Comparison of ENCODE assay signal across 21 cellular contexts in genomic region chr5:58016329-58016728, GRCh38.
DNase-seq lines count a peak whose midpoint lies in the region; ATAC-seq, FAIRE-seq and TF ChIP-seq lines count a peak whose summit lies in the region.
"Had no signal": no experiment of that assay in that cellular context is flagged by ENCODE, and none has a peak within 500 bp of the region (broad histone marks: within the 10 kb centered on the region; RNA-seq: fewer than 3 reads in every experiment).

No MANE protein-coding gene starts in this region.

- H2AFZ ChIP-seq in IMR-90 (replicated peaks; ENCODE audit: low read length, poor library complexity) (no peak overlapping the region), mammary epithelial cell (ENCODE audit: low read depth, low read length) (no peak overlapping the region)

- intact Hi-C loops in IMR-90 (cut with micrococcal nuclease): no loop called here
- intact Hi-C loops in mammary epithelial cell (cut with micrococcal nuclease): no loop called here
- intact Hi-C loops in CD8-positive, alpha-beta T cell (cut with DNase I, micrococcal nuclease): no loop called here
- intact Hi-C loops in body of pancreas (cut with DNase I): no loop called here

- no peak overlapping the region for H2BK5ac ChIP-seq in IMR-90 (ENCODE audit: low read depth, low read length, poor library complexity, severe bottlenecking)

- no peaks in the 10 kb centered on the region for H3K79me2 ChIP-seq in mammary epithelial cell (ENCODE audit: insufficient read depth, low read length)

- BruUV-seq in IMR-90 (replicated peaks; lab: Mats Ljungman, UMichigan) (no TSS peak), mammary epithelial cell (replicated peaks; lab: Mats Ljungman, UMichigan) (no TSS peak)

- H3K4me1 ChIP-seq in IMR-90 (ENCODE audit: control insufficient read depth, insufficient read depth, low read length) (peaks cover 3% of the 10 kb centered on the region), mammary epithelial cell (ENCODE audit: insufficient read depth, low read length) (peaks cover 10% of the 10 kb centered on the region), body of pancreas (peaks cover 4% of the 10 kb centered on the region)
- H3K4me1 ChIP-seq in CD8-positive, alpha-beta T cell (ENCODE audit: insufficient read depth, low read length): no peaks in the 10 kb centered on the region

- no peaks in the 10 kb centered on the region for H3K27me3 Mint-ChIP-seq in CD8-positive, alpha-beta T cell (ENCODE audit: low read depth)

- H3K9me3 Mint-ChIP-seq in CD8-positive, alpha-beta T cell: no peaks in the 10 kb centered on the region
- H3K9me3 Mint-ChIP-seq: mesothelial cell of epicardium, WTC11 had no signal

- H2AK5ac ChIP-seq in IMR-90 (ENCODE audit: low read depth, low read length): no peak overlapping the region

- dilution Hi-C loops in IMR-90 (cut with HindIII; ENCODE audit: low sequenced_read_pairs, unreplicated experiment) (no loop called here), mammary epithelial cell (cut with HindIII; ENCODE audit: low sequenced_read_pairs) (no loop called here)

- no peak overlapping the region for H3K4ac ChIP-seq in IMR-90 (ENCODE audit: low read depth, low read length)

- H2BK20ac ChIP-seq in IMR-90 (ENCODE audit: low read depth, low read length): no peak overlapping the region

- H3K36me3 ChIP-seq in IMR-90 (ENCODE audit: control insufficient read depth, insufficient read depth, low read length): no peaks in the 10 kb centered on the region
- no peaks in the 10 kb centered on the region for H3K36me3 ChIP-seq in mammary epithelial cell (ENCODE audit: insufficient read depth, low read length)
- no peaks in the 10 kb centered on the region for H3K36me3 ChIP-seq in CD8-positive, alpha-beta T cell (ENCODE audit: insufficient read depth, low read length)
- no peaks in the 10 kb centered on the region for H3K36me3 ChIP-seq in body of pancreas (replicated peaks in 1 of 2; ENCODE audit: insufficient read depth in 1 of 2, low read depth in 2 of 2)
- H3K36me3 ChIP-seq: neutrophil, right atrium auricular region had no signal

- no peak overlapping the region for H3K27ac Mint-ChIP-seq in CD8-positive, alpha-beta T cell
- H3K27ac Mint-ChIP-seq: CD14-positive monocyte, mesothelial cell of epicardium, T-helper 17 cell, WTC11 had no signal

- H3K36me3 Mint-ChIP-seq in CD8-positive, alpha-beta T cell: no peaks in the 10 kb centered on the region
- H3K36me3 Mint-ChIP-seq: CD14-positive monocyte, mesothelial cell of epicardium, WTC11 had no signal

- H3K4me2 ChIP-seq in IMR-90 (ENCODE audit: low read depth, low read length) (no peak overlapping the region), mammary epithelial cell (ENCODE audit: insufficient read depth, low read depth, low read length) (no peak overlapping the region)

- no peak overlapping the region for H3K14ac ChIP-seq in IMR-90 (replicated peaks; ENCODE audit: low read depth, low read length)

- no peaks in the 10 kb centered on the region for H3K27me3 ChIP-seq in IMR-90 (ENCODE audit: control insufficient read depth, insufficient read depth, low read length)
- no peaks in the 10 kb centered on the region for H3K27me3 ChIP-seq in mammary epithelial cell (ENCODE audit: insufficient read depth, low read length)
- H3K27me3 ChIP-seq in CD8-positive, alpha-beta T cell (ENCODE audit: insufficient read depth, low read length): no peaks in the 10 kb centered on the region
- no peaks in the 10 kb centered on the region for H3K27me3 ChIP-seq in body of pancreas
- H3K27me3 ChIP-seq: neutrophil, right atrium auricular region had no signal

- H3K4me3 ChIP-seq in IMR-90 (ENCODE audit: insufficient read depth, low read depth, low read length): no peak overlapping the region
- H3K4me3 ChIP-seq in mammary epithelial cell (replicated peaks in 1 of 3; ENCODE audit: insufficient read depth in 1 of 3, low read depth in 2 of 3, low read length in 3 of 3): no peak overlapping the region
- H3K4me3 ChIP-seq in CD8-positive, alpha-beta T cell (ENCODE audit: low read depth, low read length): no peak overlapping the region
- no peak overlapping the region for H3K4me3 ChIP-seq in body of pancreas
- H3K4me3 ChIP-seq: right atrium auricular region had no signal

- no peak for TF ChIP-seq RAD21 in IMR-90 (IDR thresholded peaks at IDR 0.05; ENCODE audit: low read length)

- no peak overlapping the region for H4K8ac ChIP-seq in IMR-90 (ENCODE audit: low read depth in 2 of 2, low read length in 2 of 2)

- POLR2A ChIA-PET in IMR-90 (lab: Charles Lee; ENCODE audit: unreplicated experiment): no interaction called here
- POLR2A ChIA-PET in CD8-positive, alpha-beta T cell (lab: Charles Lee): no interaction called here

- H3K4me3 Mint-ChIP-seq in CD8-positive, alpha-beta T cell: no peak overlapping the region
- H3K4me3 Mint-ChIP-seq: CD14-positive monocyte, mesothelial cell of epicardium, T-helper 17 cell, WTC11 had no signal

- CTCF ChIA-PET in IMR-90 (lab: Yijun Ruan, JAX): interaction anchor here (0.6 kb wide), 1 partner anchor 517 kb away, joined by 3 read pairs; no protein-coding TSS in a partner anchor
- CTCF ChIA-PET in mammary epithelial cell (lab: Charles Lee; ENCODE audit: low non-redundant PET): no interaction called here
- CTCF ChIA-PET in CD8-positive, alpha-beta T cell (lab: Charles Lee): no interaction called here

- no peaks in the 10 kb centered on the region for H3K9me1 ChIP-seq in IMR-90 (ENCODE audit: insufficient read depth, low read length)

- H3K23ac ChIP-seq in IMR-90 (ENCODE audit: low read depth, low read length): no peak overlapping the region

- no peak overlapping the region for H2AK9ac ChIP-seq in IMR-90 (replicated peaks; ENCODE audit: low read depth, low read length, poor library complexity)

- H2BK120ac ChIP-seq in IMR-90 (ENCODE audit: low read depth, low read length): no peak overlapping the region

- no peak overlapping the region for H4K91ac ChIP-seq in IMR-90 (ENCODE audit: insufficient read depth, low read depth, low read length)

- no peak overlapping the region for H3K56ac ChIP-seq in IMR-90 (ENCODE audit: extremely low read depth, insufficient read depth, low read length)

- H3K9ac ChIP-seq in IMR-90 (ENCODE audit: low read depth, low read length): no peak overlapping the region
- no peak overlapping the region for H3K9ac ChIP-seq in mammary epithelial cell (ENCODE audit: insufficient read depth, low read length)

- ATAC-seq in IMR-90 (ENCODE audit: low read depth) (no peak), body of pancreas (no peak)
- ATAC-seq in CD8-positive, alpha-beta T cell: no peak
- ATAC-seq: Right ventricle myocardium inferior, T-helper 17 cell, WTC11 had no signal

- no peaks in the 10 kb centered on the region for H3K79me1 ChIP-seq in IMR-90 (ENCODE audit: low read depth in 1 of 2, low read length in 2 of 2)

- no peaks in the 10 kb centered on the region for H3K4me1 Mint-ChIP-seq in CD8-positive, alpha-beta T cell (ENCODE audit: low read depth)
- H3K4me1 Mint-ChIP-seq: CD14-positive monocyte, T-helper 17 cell had no signal

- no peak for FAIRE-seq in urothelium cell line (lab: Jason Lieb, UNC)
- FAIRE-seq: endometrium, GM19239 had no signal

- no peaks in the 10 kb centered on the region for H4K20me1 ChIP-seq in IMR-90 (ENCODE audit: insufficient read depth, low read length)
- H4K20me1 ChIP-seq in mammary epithelial cell (ENCODE audit: insufficient read depth, low read length): no peaks in the 10 kb centered on the region

- no peak overlapping the region for H3K18ac ChIP-seq in IMR-90 (ENCODE audit: low read depth, low read length)

- H2BK15ac ChIP-seq in IMR-90 (ENCODE audit: low read depth, low read length): no peak overlapping the region

- DNase-seq in IMR-90 (peak; percentile 0), mammary epithelial cell (peak; percentile 56), iris pigment epithelial cell (ENCODE audit: low read depth) (peak; percentile 47), urothelium cell line (ENCODE audit: low spot score) (peak; percentile 50), SHP77 (lab: John Stamatoyannopoulos, UW) (no peak), body of pancreas (no peak)
- DNase-seq in CD8-positive, alpha-beta T cell: no peak
- DNase-seq: DND-41; KG1; NCI-H2171 treated with DMSO at 0.1 percent for 48 hours; NK-92 treated with Interleukin-12 subunit alpha and Interleukin-12 subunit beta, amount 100 ng/mL, for 24 hours; stimulated activated CD4-positive, alpha-beta T cell treated with anti-CD3 and anti-CD28 coated beads, Interleukin-2, amount 100 ng/mL, for 48 hours; T-helper 17 cell had no signal

- 85% methylated on average over 4 of the region's 6 CpGs; no CpG with 5 or more reads in 1 of the 2 experiments for WGBS in IMR-90 (ENCODE audit: extremely low coverage in 2 of 2, insufficient read length in 1 of 2), 2 experiments
- 20% methylated on average over 6 of the region's 6 CpGs for WGBS in mammary epithelial cell (ENCODE audit: low coverage, missing lambda C conversion rate)
- WGBS in body of pancreas, 2 donors: 78 to 84% methylated on average over 6 of the region's 6 CpGs

- H3K9me3 ChIP-seq in IMR-90 (ENCODE audit: control insufficient read depth, insufficient read depth, low read length) (no peaks in the 10 kb centered on the region), mammary epithelial cell (replicated peaks; ENCODE audit: insufficient read depth, low read length) (no peaks in the 10 kb centered on the region), body of pancreas (no peaks in the 10 kb centered on the region)
- no peaks in the 10 kb centered on the region for H3K9me3 ChIP-seq in CD8-positive, alpha-beta T cell (ENCODE audit: low read length)
- H3K9me3 ChIP-seq: neutrophil, right atrium auricular region had no signal

- H3K27ac ChIP-seq in IMR-90 (ENCODE audit: insufficient read depth, low read length) (no peak overlapping the region), mammary epithelial cell (ENCODE audit: insufficient read depth, low read depth, low read length) (peak overlapping the region; percentile 32), body of pancreas (no peak overlapping the region)
- H3K27ac ChIP-seq in CD8-positive, alpha-beta T cell (ENCODE audit: low read depth, low read length): no peak overlapping the region
- H3K27ac ChIP-seq: neutrophil, right atrium auricular region had no signal

- no peak overlapping the region for H4K5ac ChIP-seq in IMR-90 (ENCODE audit: low read depth, low read length)

- TF ChIP-seq POLR2A in IMR-90 (IDR thresholded peaks at IDR 0.05; ENCODE audit: low read depth, low read length) (no peak), body of pancreas (IDR thresholded peaks at IDR 0.05) (no peak)

- in situ Hi-C loops in IMR-90 (cut with MboI; ENCODE audit: low sequenced_read_pairs) (no loop called here), mammary epithelial cell (cut with MboI; ENCODE audit: low sequenced_read_pairs in 2 of 2) (no loop called here)

- TF ChIP-seq CTCF in IMR-90 (conservative IDR thresholded peaks at IDR 0.05; ENCODE audit: low read depth, low read length): no peak
- no peak for TF ChIP-seq CTCF in mammary epithelial cell (conservative IDR thresholded peaks at IDR 0.05 in 1 of 2, IDR thresholded peaks at IDR 0.05 in 1 of 2; ENCODE audit: extremely low read depth in 1 of 2, insufficient read depth in 1 of 2, low read depth in 1 of 2, low read length in 2 of 2)
- no peak for TF ChIP-seq CTCF in CD8-positive, alpha-beta T cell (IDR thresholded peaks at IDR 0.05)
- TF ChIP-seq CTCF in body of pancreas (IDR thresholded peaks at IDR 0.05): no peak

TF ChIP-seq in IMR-90, 13 proteins besides CTCF, POLR2A, EP300 and RAD21 (continues in another document):
- no peak for TF ChIP-seq CHD1 (IDR thresholded peaks at IDR 0.05; ENCODE audit: low read depth, low read length)
- no peak for TF ChIP-seq MXI1 (IDR thresholded peaks at IDR 0.05; ENCODE audit: borderline replicate concordance, low read depth, low read length)

Comparison
In these comparisons a context has a peak if more than half of its experiments do, and no peak if none do; other contexts are left out.
1. DNase-seq: peak in IMR-90 (single experiment), mammary epithelial cell (single experiment), iris pigment epithelial cell (single experiment) and urothelium cell line (single experiment); none in SHP77 (0 of 2), CD8-positive, alpha-beta T cell (0 of 7) and body of pancreas (0 of 4).